17 cellular contexts compared by ENCODE assay signal in the genomic region with DNA sequence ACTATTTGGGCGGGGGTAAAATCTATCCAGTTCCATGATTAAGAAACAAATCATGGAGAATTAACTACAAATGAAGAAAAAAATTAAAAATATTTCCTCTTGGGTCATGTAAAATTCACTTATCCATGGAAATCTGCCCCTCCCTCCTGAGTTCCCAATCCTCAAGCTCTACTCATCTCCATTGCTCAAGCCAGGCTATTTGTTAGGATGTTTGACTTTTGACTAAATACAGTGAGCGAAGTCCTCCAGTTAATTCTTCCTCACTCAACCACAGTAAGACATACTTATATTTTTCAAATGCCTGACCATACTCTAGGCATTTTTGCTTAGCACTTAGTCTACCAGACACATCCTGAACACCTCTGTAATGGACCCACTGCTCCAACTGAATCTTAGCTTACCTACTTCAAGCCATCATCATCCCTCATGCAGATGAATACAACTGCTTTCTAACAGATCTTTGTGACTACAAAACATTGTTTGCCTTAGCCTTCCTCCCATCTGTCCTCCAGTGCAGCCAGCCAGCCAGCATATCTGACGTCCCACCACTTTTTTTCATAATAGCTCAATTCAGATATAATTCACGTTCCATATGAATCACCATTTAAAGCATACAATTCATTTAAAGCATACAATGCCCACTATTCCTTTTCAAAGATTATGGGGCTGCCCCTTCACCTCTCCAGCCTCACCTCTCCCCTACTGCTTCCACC.
DNase-seq lines count a peak whose midpoint lies in the region; ATAC-seq and TF ChIP-seq lines count a peak whose summit lies in the region.
"Had no signal": no experiment of that assay in that cellular context is flagged by ENCODE, and none has a peak within 500 bp of the region (broad histone marks: within the 10 kb centered on the region; RNA-seq: fewer than 3 reads in every experiment).

No MANE protein-coding gene starts in this region.

- no peaks in the 10 kb centered on the region for H3K9me3 Mint-ChIP-seq in activated T-cell treated with anti-CD3 and anti-CD28 coated beads, Interleukin-2, amount 50 U/mL, for 72 hours
- H3K9me3 Mint-ChIP-seq: T-helper 1 cell treated with Interleukin-12 subunit alpha and Interleukin-12 subunit beta and Interleukin-4 antibody, amounts not matched to agents 30 μg/mL and 1 μg/mL, for 36 hours had no signal

- no peak for TF ChIP-seq CTCF in fibroblast of the aortic adventitia (IDR thresholded peaks at IDR 0.05; ENCODE audit: insufficient read depth, low read length)

- peaks cover 0 to 1% of the 10 kb centered on the region in 2 donors for H3K36me3 Mint-ChIP-seq in activated T-cell treated with anti-CD3 and anti-CD28 coated beads, Interleukin-2, amount 50 U/mL, for 72 hours (ENCODE audit: insufficient read depth in 2 of 2)

- no peaks in the 10 kb centered on the region for H3K27me3 ChIP-seq in skeletal muscle satellite cell (ENCODE audit: control insufficient read depth, insufficient read depth, low read length)
- H3K27me3 ChIP-seq: dorsolateral prefrontal cortex, tibial nerve had no signal

- H3K4me1 ChIP-seq in skeletal muscle satellite cell (ENCODE audit: control insufficient read depth, insufficient read depth, low read length): peaks cover 77% of the 10 kb centered on the region

- no peaks in the 10 kb centered on the region for H3K9me3 ChIP-seq in skeletal muscle satellite cell (replicated peaks; ENCODE audit: low read length)
- H3K9me3 ChIP-seq: tibial nerve had no signal

- no peak overlapping the region for H3K9ac ChIP-seq in skeletal muscle satellite cell (ENCODE audit: low read depth, low read length)

- no peaks in the 10 kb centered on the region for H3K27me3 Mint-ChIP-seq in activated T-cell treated with anti-CD3 and anti-CD28 coated beads, Interleukin-2, amount 50 U/mL, for 72 hours (ENCODE audit: low read depth)

- no peak overlapping the region for H3K4me3 Mint-ChIP-seq in activated T-cell treated with anti-CD3 and anti-CD28 coated beads, Interleukin-2, amount 50 U/mL, for 72 hours
- H3K4me3 Mint-ChIP-seq: activated CD8-positive, alpha-beta T cell treated with anti-CD3 and anti-CD28 coated beads, Interleukin-2, amount 10 ng/mL, durations not matched to agents 7 days and 5 days; T-helper 1 cell treated with Interleukin-12 subunit alpha and Interleukin-12 subunit beta and Interleukin-4 antibody, amounts not matched to agents 30 μg/mL and 1 μg/mL, for 36 hours had no signal

- no peak for ATAC-seq in activated T-cell treated with anti-CD3 and anti-CD28 coated beads, Interleukin-2, amount 50 U/mL, for 72 hours (replicated peaks in 1 of 2)
- ATAC-seq: esophagus mucosa had no signal

- no peak overlapping the region for H3K4me3 ChIP-seq in fibroblast of the aortic adventitia (ENCODE audit: low read depth, low read length)
- H3K4me3 ChIP-seq in skeletal muscle satellite cell (ENCODE audit: low read length): no peak overlapping the region
- H3K4me3 ChIP-seq: skin epidermis, tibial nerve had no signal

- peak overlapping the region; percentile 73 for H3K4me2 ChIP-seq in skeletal muscle satellite cell (ENCODE audit: low read length)

- H3K27ac Mint-ChIP-seq in activated T-cell treated with anti-CD3 and anti-CD28 coated beads, Interleukin-2, amount 50 U/mL, for 72 hours: no peak overlapping the region
- H3K27ac Mint-ChIP-seq: activated CD8-positive, alpha-beta T cell treated with anti-CD3 and anti-CD28 coated beads, Interleukin-2, amount 10 ng/mL, durations not matched to agents 7 days and 5 days; T-helper 1 cell treated with Interleukin-12 subunit alpha and Interleukin-12 subunit beta and Interleukin-4 antibody, amounts not matched to agents 30 μg/mL and 1 μg/mL, for 36 hours had no signal

- H3K4me1 Mint-ChIP-seq in activated T-cell treated with anti-CD3 and anti-CD28 coated beads, Interleukin-2, amount 50 U/mL, for 72 hours (ENCODE audit: low read depth): peaks cover 2% of the 10 kb centered on the region

- DNase-seq in EH (ENCODE audit: low read depth) (peak; percentile 33), NCI-H446 treated with DMSO at 0.1 percent for 48 hours (lab: John Stamatoyannopoulos, UW) (peak; percentile 53), fibroblast of the aortic adventitia (ENCODE audit: low read depth) (peak; percentile 35), NCI-H2029 (lab: John Stamatoyannopoulos, UW) (no peak), NCI-H226 (no peak)
- no peak for DNase-seq in activated T-cell treated with anti-CD3 and anti-CD28 coated beads, Interleukin-2, amount 50 U/mL, for 72 hours
- no peak for DNase-seq in stimulated activated CD4-positive, alpha-beta T cell treated with anti-CD3 and anti-CD28 coated beads, Interleukin-2, amount 100 ng/mL, for 48 hours
- DNase-seq: dorsolateral prefrontal cortex, hypothalamus, NCI-H1417, nucleus accumbens had no signal

- H3K36me3 ChIP-seq in skeletal muscle satellite cell (ENCODE audit: insufficient read depth, low read length): no peaks in the 10 kb centered on the region
- H3K36me3 ChIP-seq: tibial nerve had no signal

Comparison
In these comparisons a context has a peak if more than half of its experiments do, and no peak if none do; other contexts are left out.
1. DNase-seq: peak in EH (single experiment), NCI-H446 treated with DMSO at 0.1 percent for 48 hours (single experiment) and fibroblast of the aortic adventitia (single experiment); none in NCI-H2029 (single experiment), NCI-H226 (single experiment), activated T-cell treated with anti-CD3 and anti-CD28 coated beads, Interleukin-2, amount 50 U/mL, for 72 hours (0 of 2) and stimulated activated CD4-positive, alpha-beta T cell treated with anti-CD3 and anti-CD28 coated beads, Interleukin-2, amount 100 ng/mL, for 48 hours (0 of 2).